ENCODE assay signal across 2 cellular contexts in the genomic region with DNA sequence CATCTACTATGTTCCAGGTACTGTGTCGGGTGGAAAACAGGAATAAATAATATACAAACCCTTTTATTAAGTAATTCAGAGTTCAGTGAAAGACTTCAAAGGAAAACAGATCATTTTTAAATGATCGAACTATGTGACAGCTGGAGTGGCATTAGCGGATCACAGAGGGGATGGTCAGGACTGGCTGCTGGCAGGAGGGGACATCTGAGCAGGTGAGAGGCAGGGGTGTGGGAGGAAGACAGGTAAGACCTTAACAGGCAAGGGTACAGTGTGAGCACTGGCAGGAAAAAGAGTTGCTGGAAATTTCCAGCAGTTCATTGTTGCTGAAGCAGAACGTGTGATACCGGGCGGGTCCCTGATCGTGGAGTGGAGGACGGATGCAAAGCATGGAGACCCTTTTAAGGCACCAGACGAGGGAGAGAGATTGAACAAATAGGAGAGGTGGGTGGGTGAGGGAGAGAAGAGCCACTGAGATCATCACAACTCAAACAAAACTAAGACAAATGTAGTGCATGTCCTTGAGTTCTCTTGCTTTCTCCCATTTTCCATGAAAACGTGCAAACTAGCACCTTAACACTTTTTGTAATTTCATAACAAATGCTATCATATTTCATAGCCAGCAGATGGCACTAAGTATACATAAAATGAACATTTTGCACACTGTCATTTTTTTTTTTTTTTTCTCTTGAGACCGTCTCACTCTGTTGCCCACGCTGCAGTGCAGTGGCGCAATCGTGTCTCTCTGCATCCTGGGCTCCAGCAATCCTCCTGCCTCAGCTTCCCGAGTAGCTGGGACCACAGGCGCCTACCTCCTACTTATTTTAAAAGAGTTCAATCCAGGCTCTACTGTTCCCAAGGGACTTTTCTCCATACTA.
TF ChIP-seq lines count a peak whose summit lies in the region.
"Not testable (repeated sequence)": the region's sequence is repeated elsewhere in the genome, so short reads cannot be mapped to it uniquely, and the experiment has no call there.

No MANE protein-coding gene starts in this region.

TF ChIP-seq in A549, 52 proteins besides CTCF, POLR2A, EP300 and RAD21 (continued from another document):
- TF ChIP-seq CEBPB (IDR thresholded peaks at IDR 0.05): peak; percentile 34 to 55; a peak in 1 of 4 replicates

TF ChIP-seq in K562, 482 proteins besides CTCF, POLR2A, EP300 and RAD21:
- TF ChIP-seq CEBPG (CRISPR knock-in tag; IDR thresholded peaks at IDR 0.05); JUND (tag; IDR thresholded peaks at IDR 0.05; ENCODE audit: borderline replicate concordance, low read depth, low read length); MYC (CRISPR knock-in tag; IDR thresholded peaks at IDR 0.05; ENCODE audit: borderline replicate concordance, low read depth): not testable (repeated sequence)
- TF ChIP-seq CEBPG (tag; conservative IDR thresholded peaks at IDR 0.05 in 1 of 2, IDR thresholded peaks at IDR 0.05 in 1 of 2) (peak in 1 of 2 experiments; percentile 81; a peak in 2 of 4 replicates), JUND (IDR thresholded peaks at IDR 0.05; ENCODE audit: borderline replicate concordance, low read depth, low read length) (peak; percentile 35; the same call in 1 of the 2 replicates), MYC (IDR thresholded peaks at IDR 0.05; ENCODE audit: low read depth, low read length) (0 out of 2 replicates have a peak, but pooled peaks have one; percentile 20), SMC3 (conservative IDR thresholded peaks at IDR 0.05; ENCODE audit: insufficient read depth, low read depth, low read length) (0 out of 2 replicates have a peak, but pooled peaks have one; percentile 5), ZNF384 (IDR thresholded peaks at IDR 0.05; ENCODE audit: low read depth, low read length) (peak; percentile 95)
